ENCODE assay signal across 1 cellular context in genomic region chr3:126475411-126476114, GRCh38.
TF ChIP-seq lines count a peak whose summit lies in the region.

Gene ZXDC (minus strand): TSS chr3:126475891. CDS start chr3:126475865, 26 bp downstream.

TF ChIP-seq in HepG2, 621 proteins besides CTCF, POLR2A, EP300 and RAD21 (continued from another document and continues in another):
- TF ChIP-seq ETS1 (CRISPR knock-in tag; IDR thresholded peaks at IDR 0.05) (0 out of 2 replicates have a peak, but pooled peaks have one; percentile 7), CBFB (CRISPR knock-in tag; IDR thresholded peaks at IDR 0.05) (no peak), DBP (CRISPR knock-in tag; IDR thresholded peaks at IDR 0.05; ENCODE audit: not compliant biosample characterization) (no peak), POGK (CRISPR knock-in tag; conservative IDR thresholded peaks at IDR 0.05) (no peak), ZNF24 (IDR thresholded peaks at IDR 0.05) (no peak), ZNF263 (CRISPR knock-in tag; IDR thresholded peaks at IDR 0.05) (no peak), MLLT10 (CRISPR knock-in tag; IDR thresholded peaks at IDR 0.05) (no peak), SP1 (IDR thresholded peaks at IDR 0.05) (no peak), SP1 (CRISPR knock-in tag; IDR thresholded peaks at IDR 0.05) (no peak), ZNF572 (CRISPR knock-in tag; IDR thresholded peaks at IDR 0.05) (no peak), NFE2L1 (CRISPR knock-in tag; IDR thresholded peaks at IDR 0.05; ENCODE audit: borderline replicate concordance) (no peak), NFYB (CRISPR knock-in tag; IDR thresholded peaks at IDR 0.05) (no peak), ZNF777 (CRISPR knock-in tag; IDR thresholded peaks at IDR 0.05) (peak; percentile 72), NFE2L2 (IDR thresholded peaks at IDR 0.05; ENCODE audit: low read length) (no peak), NBN (conservative IDR thresholded peaks at IDR 0.05) (no peak), ZZZ3 (CRISPR knock-in tag; IDR thresholded peaks at IDR 0.05; ENCODE audit: borderline replicate concordance) (no peak), ZNF331 (CRISPR knock-in tag; IDR thresholded peaks at IDR 0.05) (no peak), KAT8 (CRISPR knock-in tag; IDR thresholded peaks at IDR 0.05) (no peak), ATF7 (IDR thresholded peaks at IDR 0.05) (no peak), ATF7 (CRISPR knock-in tag; IDR thresholded peaks at IDR 0.05) (no peak), KMT2B (CRISPR knock-in tag; IDR thresholded peaks at IDR 0.05) (no peak), RFX3 (CRISPR knock-in tag; IDR thresholded peaks at IDR 0.05) (no peak), ZNF674 (CRISPR knock-in tag; IDR thresholded peaks at IDR 0.05; ENCODE audit: low read depth) (0 out of 2 replicates have a peak, but pooled peaks have one; percentile 65), TSC22D2 (CRISPR knock-in tag; IDR thresholded peaks at IDR 0.05; ENCODE audit: borderline replicate concordance) (no peak), KIAA2018 (CRISPR knock-in tag; IDR thresholded peaks at IDR 0.05; ENCODE audit: borderline replicate concordance) (no peak), ZNF879 (CRISPR knock-in tag; IDR thresholded peaks at IDR 0.05) (no peak), MXD1 (CRISPR knock-in tag; IDR thresholded peaks at IDR 0.05) (no peak), SOX13 (IDR thresholded peaks at IDR 0.05) (no peak), SOX13 (CRISPR knock-in tag; conservative IDR thresholded peaks at IDR 0.05 in 1 of 2, IDR thresholded peaks at IDR 0.05 in 1 of 2) (no peak), PCBP1 (IDR thresholded peaks at IDR 0.05; ENCODE audit: borderline replicate concordance, low read depth, low read length) (no peak), ZBTB1 (CRISPR knock-in tag; IDR thresholded peaks at IDR 0.05; ENCODE audit: borderline replicate concordance) (no peak), MYPOP (CRISPR knock-in tag; IDR thresholded peaks at IDR 0.05) (0 out of 2 replicates have a peak, but pooled peaks have one; percentile 6), TBP (CRISPR knock-in tag; IDR thresholded peaks at IDR 0.05) (no peak), TFAP4 (IDR thresholded peaks at IDR 0.05; ENCODE audit: borderline replicate concordance, low read depth) (no peak), ZFP91 (CRISPR knock-in tag; IDR thresholded peaks at IDR 0.05; ENCODE audit: borderline replicate concordance) (no peak), ZNF513 (CRISPR knock-in tag; conservative IDR thresholded peaks at IDR 0.05) (no peak), ZNF574 (CRISPR knock-in tag; IDR thresholded peaks at IDR 0.05) (peak; percentile 71), SMARCC2 (IDR thresholded peaks at IDR 0.05) (no peak)
